Comparison of ENCODE assay signal across 8 cellular contexts in the genomic region with DNA sequence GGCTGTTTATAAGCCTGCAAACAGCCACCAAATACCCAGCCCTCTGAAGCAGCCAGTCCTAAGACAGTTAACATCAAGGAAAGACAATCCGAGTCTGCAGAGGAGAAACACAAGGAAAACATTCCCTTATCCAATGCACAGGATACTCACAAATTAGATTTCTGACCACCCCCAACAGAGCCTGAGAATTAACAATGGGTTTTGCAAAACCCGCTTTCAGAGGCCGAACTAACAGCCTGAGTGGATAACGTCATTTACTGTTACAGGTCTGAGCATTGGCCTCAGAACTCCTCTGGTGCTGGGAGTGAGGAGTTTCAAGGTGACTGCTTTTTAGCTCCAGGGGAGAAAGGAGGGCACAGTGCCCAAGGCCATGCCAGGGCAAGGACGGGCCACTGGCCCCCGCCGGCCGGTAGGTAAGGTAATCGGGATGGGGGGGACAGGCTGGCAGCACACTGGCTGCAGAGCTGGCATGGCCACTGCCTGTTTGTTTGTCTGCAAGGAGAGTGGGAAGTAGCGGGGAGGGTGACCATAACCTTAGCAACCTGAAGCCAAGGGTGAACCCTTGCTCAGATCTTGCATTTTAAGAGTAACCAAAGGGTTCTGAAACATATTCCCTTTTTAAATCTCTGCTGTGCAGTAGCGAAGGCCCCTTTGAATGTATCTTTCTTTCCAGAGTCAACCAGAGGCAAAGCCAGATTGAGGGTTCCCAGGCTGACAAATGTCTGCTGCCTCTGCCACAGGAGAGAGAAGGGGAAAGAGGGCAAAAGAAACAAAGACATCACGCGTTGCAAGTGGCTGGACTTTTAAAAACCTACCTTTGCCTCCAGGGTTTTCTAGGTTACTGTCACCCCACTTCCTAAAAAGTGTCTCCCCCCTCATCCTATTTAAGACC. TPM values are rescaled to one million over a fixed set of nuclear protein-coding genes. Genes with fewer than 3 reads are reported as not detected.
A peak's percentile ranks its signal among the peaks of the same experiment; 100 is the strongest.
DNase-seq lines count a peak whose midpoint lies in the region; ATAC-seq and TF ChIP-seq lines count a peak whose summit lies in the region.

No MANE protein-coding gene starts in this region.

- TF ChIP-seq CTCF in stomach (IDR thresholded peaks at IDR 0.05) (no peak), GM20000 (IDR thresholded peaks at IDR 0.05; ENCODE audit: extremely low read depth, missing control alignments) (no peak)

- H3K27me3 ChIP-seq in stomach = no peaks in the 10 kb centered on the region

- TF ChIP-seq EP300 in stomach (IDR thresholded peaks at IDR 0.05) = no peak

- TF ChIP-seq POLR2A in stomach (IDR thresholded peaks at IDR 0.05) = no peak

- H3K4me3 ChIP-seq in stomach = peak overlapping the region; percentile 7 to 32 (median 16)

- H3K4me3 Mint-ChIP-seq in activated T-cell treated with anti-CD3 and anti-CD28 coated beads, Interleukin-2, amount 50 U/mL, for 4 hours = peak overlapping the region; percentile 60
- H3K4me3 Mint-ChIP-seq in activated naive CD8-positive, alpha-beta T cell = no peak overlapping the region

- 19 to 45% (median 29%) methylated on average over 12 to 13 of the region's 13 CpGs for WGBS in stomach, 5 donors

- ATAC-seq in activated T-cell treated with anti-CD3 and anti-CD28 coated beads, Interleukin-2, amount 50 U/mL, for 4 hours = no peak

- H3K4me1 ChIP-seq in stomach = peaks cover 94 to 100% (median 99%) of the 10 kb centered on the region in 4 donors

- H3K27me3 Mint-ChIP-seq in activated T-cell treated with anti-CD3 and anti-CD28 coated beads, Interleukin-2, amount 50 U/mL, for 4 hours (ENCODE audit: low read depth) = no peaks in the 10 kb centered on the region
- H3K27me3 Mint-ChIP-seq in activated naive CD8-positive, alpha-beta T cell = no peaks in the 10 kb centered on the region

- no peak for DNase-seq in activated T-cell treated with anti-CD3 and anti-CD28 coated beads, Interleukin-2, amount 50 U/mL, for 4 hours
- no peak for DNase-seq in activated T-cell treated with anti-CD3 and anti-CD28 coated beads for 4 hours
- DNase-seq in hypothalamus (lab: John Stamatoyannopoulos, UW) = peak in 41 of 51 donors; percentile 11 to 90 (median 45)
- DNase-seq in stomach = peak; percentile 86
- no peak for DNase-seq in amniotic stem cell (lab: John Stamatoyannopoulos, UW)
- DNase-seq in NCI-H345 treated with DMSO at 0.1 percent for 48 hours (lab: John Stamatoyannopoulos, UW; ENCODE audit: unreplicated experiment) = no peak
- no peak for DNase-seq in GM20000 (ENCODE audit: low spot score)

- H3K36me3 ChIP-seq in stomach = no peaks in the 10 kb centered on the region

- no peaks in the 10 kb centered on the region for H3K9me3 Mint-ChIP-seq in activated T-cell treated with anti-CD3 and anti-CD28 coated beads, Interleukin-2, amount 50 U/mL, for 4 hours
- no peaks in the 10 kb centered on the region for H3K9me3 Mint-ChIP-seq in activated naive CD8-positive, alpha-beta T cell (ENCODE audit: low read depth)

- peaks cover 3% of the 10 kb centered on the region for H3K36me3 Mint-ChIP-seq in activated T-cell treated with anti-CD3 and anti-CD28 coated beads, Interleukin-2, amount 50 U/mL, for 4 hours (ENCODE audit: insufficient read depth)
- H3K36me3 Mint-ChIP-seq in activated naive CD8-positive, alpha-beta T cell = peaks cover 7% of the 10 kb centered on the region

- H3K27ac Mint-ChIP-seq in activated naive CD8-positive, alpha-beta T cell = peak overlapping the region; percentile 78

- no peaks in the 10 kb centered on the region for H3K9me3 ChIP-seq in stomach

- peak overlapping the region; percentile 94 to 100 (median 99) for H3K27ac ChIP-seq in stomach

- intact Hi-C loops in stomach (cut with DNase I; ENCODE audit: low total_unique reads) = no loop called here

- H3K4me1 Mint-ChIP-seq in activated T-cell treated with anti-CD3 and anti-CD28 coated beads, Interleukin-2, amount 50 U/mL, for 4 hours (ENCODE audit: low read depth) = peaks cover 32% of the 10 kb centered on the region
- peaks cover 27% of the 10 kb centered on the region for H3K4me1 Mint-ChIP-seq in activated naive CD8-positive, alpha-beta T cell (ENCODE audit: low read depth)

RNA-seq across cellular contexts. Expression of a gene that starts 3.9 kb away (rescaled TPM):
- total RNA-seq in activated T-cell treated with anti-CD3 and anti-CD28 coated beads, Interleukin-2, amount 50 U/mL, for 4 hours = 10 to 100 TPM; 15.6 to 18.7 (median 17.5) TPM
- 10 to 100 TPM; 25.9 to 82.6 (median 54.3) TPM for total RNA-seq in stomach
- polyA plus RNA-seq in stomach = 10 to 100 TPM in 2 of 3 donors, 1 to 10 TPM in 1; 9.2 to 13.6 (median 12.7) TPM

Comparison
In these comparisons a context has a peak if more than half of its experiments do, and no peak if none do; other contexts are left out.
1. DNase-seq: peak in hypothalamus (41 of 51) and stomach (single experiment); none in activated T-cell treated with anti-CD3 and anti-CD28 coated beads, Interleukin-2, amount 50 U/mL, for 4 hours (single experiment), activated T-cell treated with anti-CD3 and anti-CD28 coated beads for 4 hours (single experiment), amniotic stem cell (single experiment), NCI-H345 treated with DMSO at 0.1 percent for 48 hours (single experiment) and GM20000 (single experiment).